8 cellular contexts compared by ENCODE assay signal in genomic region chrX:41333994-41334865, GRCh38. TPM values are rescaled to one million over a fixed set of nuclear protein-coding genes. Genes with fewer than 3 reads are reported as not detected.
DNase-seq lines count a peak whose midpoint lies in the region; ATAC-seq and TF ChIP-seq lines count a peak whose summit lies in the region.

TSS of gene DDX3X (plus strand) at chrX:41334162. CDS start at chrX:41334253, 91 bp downstream.

- in situ Hi-C loops in GM18951 (cut with MboI; ENCODE audit: low sequenced_read_pairs, unreplicated experiment), result no loop called here

- TF ChIP-seq CTCF in lower leg skin (IDR thresholded peaks at IDR 0.05), result no peak

- peak; percentile 44 for ATAC-seq in HG03342 (IDR thresholded peaks at IDR 0.05; ENCODE audit: unreplicated experiment)

- intact Hi-C loops in lower leg skin (cut with DNase I; ENCODE audit: low total_unique reads), result no loop called here

- TF ChIP-seq POLR2A in GM18951 (IDR thresholded peaks at IDR 0.05; ENCODE audit: extremely low read depth, insufficient read depth, insufficient read length) (peak; percentile 100), lower leg skin (IDR thresholded peaks at IDR 0.05) (peak in 1 of 2 donors; percentile 98)

- WGBS in lower leg skin, 2 donors, result 0% methylated on average over 27 to 43 of the region's 83 CpGs

- H3K4me3 ChIP-seq in lower leg skin (ENCODE audit: low read depth, poor library complexity, severe bottlenecking), result peak within 1 kb of the TSS; percentile 79

- DNase-seq in AG20443 (ENCODE audit: low spot score), result peak; percentile 88
- peak; percentile 86 for DNase-seq in NCI-H510A treated with DMSO at 0.1 percent for 48 hours (lab: John Stamatoyannopoulos, UW)
- peak; percentile 79 to 84 for DNase-seq in activated CD4-positive, alpha-beta T cell treated with anti-CD3 and anti-CD28 coated beads, Interleukin-2, amount 50 U/mL, for 48 hours
- peak; percentile 82 to 86 for DNase-seq in dermis microvascular lymphatic vessel endothelial cell (ENCODE audit: low read depth in 2 of 2)
- DNase-seq in lower leg skin (ENCODE audit: low spot score in 2 of 2), result peak; percentile 78 to 99
- peak; percentile 68 to 72 for DNase-seq in stimulated activated CD4-positive, alpha-beta T cell treated with anti-CD3 and anti-CD28 coated beads, Interleukin-4, amount 100 ng/mL, for 48 hours (ENCODE audit: low read depth in 2 of 2)

RNA-seq across cellular contexts. Expression of gene DDX3X, which starts in this region (rescaled TPM):
- total RNA-seq in dermis microvascular lymphatic vessel endothelial cell (255 and 341 TPM in 2 replicates), lower leg skin (100 to 1,000 TPM; 170 to 252 (median 224) TPM)

Comparison
In these comparisons a context has a peak if more than half of its experiments do, and no peak if none do; other contexts are left out.
1. Peak in every context shown above with its lines: DNase-seq, ATAC-seq and H3K4me3 ChIP-seq.